ENCODE assay signal across 14 cellular contexts in genomic region chr3:69172058-69172457, GRCh38. TPM values are rescaled to one million over a fixed set of nuclear protein-coding genes. Genes with fewer than 3 reads are reported as not detected.
DNase-seq lines count a peak whose midpoint lies in the region; ATAC-seq lines count a peak whose summit lies in the region.
"Had no signal": no experiment of that assay in that cellular context is flagged by ENCODE, and none has a peak within 500 bp of the region (broad histone marks: within the 10 kb centered on the region; RNA-seq: fewer than 3 reads in every experiment).

No MANE protein-coding gene starts in this region.

- no peak for DNase-seq in activated T-cell treated with anti-CD3 and anti-CD28 coated beads, Interleukin-2, amount 50 U/mL, for 72 hours
- no peak for DNase-seq in activated T-cell treated with anti-CD3 and anti-CD28 coated beads, Interleukin-2, amount 50 U/mL, for 1 hour
- DNase-seq in left colon: no peak
- DNase-seq in activated CD4-positive, alpha-beta T cell treated with anti-CD3 and anti-CD28 coated beads for 4 hours: no peak
- DNase-seq: Caco-2; CD8-positive, alpha-beta memory T cell; DND-41; GF-D8 had no signal

- H3K36me3 Mint-ChIP-seq in activated T-cell treated with anti-CD3 and anti-CD28 coated beads, Interleukin-2, amount 50 U/mL, for 72 hours (ENCODE audit: insufficient read depth in 2 of 2): peaks cover 20 to 54% of the 10 kb centered on the region in 2 donors

- peaks cover 11% of the 10 kb centered on the region for H3K4me1 Mint-ChIP-seq in activated T-cell treated with anti-CD3 and anti-CD28 coated beads, Interleukin-2, amount 50 U/mL, for 72 hours (ENCODE audit: low read depth)
- H3K4me1 Mint-ChIP-seq: CD8-positive, alpha-beta memory T cell had no signal

- ATAC-seq in activated T-cell treated with anti-CD3 and anti-CD28 coated beads, Interleukin-2, amount 50 U/mL, for 72 hours (replicated peaks in 1 of 2): no peak
- ATAC-seq in left colon: peak; percentile 73
- no peak for ATAC-seq in HG03469 (IDR thresholded peaks at IDR 0.05; ENCODE audit: unreplicated experiment)
- no peak for ATAC-seq in HG03097 (IDR thresholded peaks at IDR 0.05; ENCODE audit: low FRiP score, unreplicated experiment)

- intact Hi-C loops in left colon (cut with DNase I, micrococcal nuclease): no loop called here

- H3K4me3 Mint-ChIP-seq in activated T-cell treated with anti-CD3 and anti-CD28 coated beads, Interleukin-2, amount 50 U/mL, for 72 hours: no peak overlapping the region
- H3K4me3 Mint-ChIP-seq: CD8-positive, alpha-beta memory T cell had no signal

- no peaks in the 10 kb centered on the region for H3K27me3 Mint-ChIP-seq in activated T-cell treated with anti-CD3 and anti-CD28 coated beads, Interleukin-2, amount 50 U/mL, for 72 hours (ENCODE audit: low read depth)
- H3K27me3 Mint-ChIP-seq: CD8-positive, alpha-beta memory T cell had no signal

- peak overlapping the region; percentile 11 for H3K27ac ChIP-seq in angular gyrus (ENCODE audit: low read depth, low read length)
- H3K27ac ChIP-seq: 22Rv1 had no signal

- no peaks in the 10 kb centered on the region for H3K9me3 Mint-ChIP-seq in activated T-cell treated with anti-CD3 and anti-CD28 coated beads, Interleukin-2, amount 50 U/mL, for 72 hours
- H3K9me3 Mint-ChIP-seq: CD8-positive, alpha-beta memory T cell had no signal

- peak overlapping the region; percentile 7 for H3K27ac Mint-ChIP-seq in activated T-cell treated with anti-CD3 and anti-CD28 coated beads, Interleukin-2, amount 50 U/mL, for 72 hours

RNA-seq across cellular contexts. Expression of gene LMOD3, which starts 49.7 kb away (rescaled TPM):
- not detected for total RNA-seq in activated T-cell treated with anti-CD3 and anti-CD28 coated beads, Interleukin-2, amount 50 U/mL, for 72 hours
- total RNA-seq in left colon: under 1 TPM in 1 of 2 donors, not detected in 1; 0.17 TPM
- total RNA-seq: A673; Caco-2; CD8-positive, alpha-beta memory T cell; H1 had no signal
